In the genomic region with DNA sequence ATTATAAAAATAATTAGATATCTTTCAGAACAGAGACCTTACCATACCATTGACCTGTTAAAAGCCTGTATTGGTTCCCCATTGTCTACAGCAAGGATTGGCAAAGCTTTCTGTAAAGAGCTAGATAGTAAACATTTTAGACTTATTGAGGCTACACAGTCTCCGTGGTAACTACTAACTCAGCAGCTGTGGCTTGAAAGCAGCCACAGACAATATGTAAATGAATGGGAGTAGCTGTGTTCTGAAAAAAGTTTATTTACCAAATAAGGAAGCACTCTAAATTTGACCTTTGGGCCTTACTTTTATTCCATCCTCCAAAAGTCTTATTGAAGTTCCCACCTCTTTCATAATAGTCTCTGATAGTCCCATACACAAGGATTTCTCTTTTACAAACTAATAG, we compare ENCODE assay signal across 1 cellular context.
TF ChIP-seq lines count a peak whose summit lies in the region.

No MANE protein-coding gene starts in this region.

TF ChIP-seq in GM23338, 12 proteins besides CTCF, POLR2A, EP300 and RAD21 (continued from another document):
- TF ChIP-seq, protein P1, sequence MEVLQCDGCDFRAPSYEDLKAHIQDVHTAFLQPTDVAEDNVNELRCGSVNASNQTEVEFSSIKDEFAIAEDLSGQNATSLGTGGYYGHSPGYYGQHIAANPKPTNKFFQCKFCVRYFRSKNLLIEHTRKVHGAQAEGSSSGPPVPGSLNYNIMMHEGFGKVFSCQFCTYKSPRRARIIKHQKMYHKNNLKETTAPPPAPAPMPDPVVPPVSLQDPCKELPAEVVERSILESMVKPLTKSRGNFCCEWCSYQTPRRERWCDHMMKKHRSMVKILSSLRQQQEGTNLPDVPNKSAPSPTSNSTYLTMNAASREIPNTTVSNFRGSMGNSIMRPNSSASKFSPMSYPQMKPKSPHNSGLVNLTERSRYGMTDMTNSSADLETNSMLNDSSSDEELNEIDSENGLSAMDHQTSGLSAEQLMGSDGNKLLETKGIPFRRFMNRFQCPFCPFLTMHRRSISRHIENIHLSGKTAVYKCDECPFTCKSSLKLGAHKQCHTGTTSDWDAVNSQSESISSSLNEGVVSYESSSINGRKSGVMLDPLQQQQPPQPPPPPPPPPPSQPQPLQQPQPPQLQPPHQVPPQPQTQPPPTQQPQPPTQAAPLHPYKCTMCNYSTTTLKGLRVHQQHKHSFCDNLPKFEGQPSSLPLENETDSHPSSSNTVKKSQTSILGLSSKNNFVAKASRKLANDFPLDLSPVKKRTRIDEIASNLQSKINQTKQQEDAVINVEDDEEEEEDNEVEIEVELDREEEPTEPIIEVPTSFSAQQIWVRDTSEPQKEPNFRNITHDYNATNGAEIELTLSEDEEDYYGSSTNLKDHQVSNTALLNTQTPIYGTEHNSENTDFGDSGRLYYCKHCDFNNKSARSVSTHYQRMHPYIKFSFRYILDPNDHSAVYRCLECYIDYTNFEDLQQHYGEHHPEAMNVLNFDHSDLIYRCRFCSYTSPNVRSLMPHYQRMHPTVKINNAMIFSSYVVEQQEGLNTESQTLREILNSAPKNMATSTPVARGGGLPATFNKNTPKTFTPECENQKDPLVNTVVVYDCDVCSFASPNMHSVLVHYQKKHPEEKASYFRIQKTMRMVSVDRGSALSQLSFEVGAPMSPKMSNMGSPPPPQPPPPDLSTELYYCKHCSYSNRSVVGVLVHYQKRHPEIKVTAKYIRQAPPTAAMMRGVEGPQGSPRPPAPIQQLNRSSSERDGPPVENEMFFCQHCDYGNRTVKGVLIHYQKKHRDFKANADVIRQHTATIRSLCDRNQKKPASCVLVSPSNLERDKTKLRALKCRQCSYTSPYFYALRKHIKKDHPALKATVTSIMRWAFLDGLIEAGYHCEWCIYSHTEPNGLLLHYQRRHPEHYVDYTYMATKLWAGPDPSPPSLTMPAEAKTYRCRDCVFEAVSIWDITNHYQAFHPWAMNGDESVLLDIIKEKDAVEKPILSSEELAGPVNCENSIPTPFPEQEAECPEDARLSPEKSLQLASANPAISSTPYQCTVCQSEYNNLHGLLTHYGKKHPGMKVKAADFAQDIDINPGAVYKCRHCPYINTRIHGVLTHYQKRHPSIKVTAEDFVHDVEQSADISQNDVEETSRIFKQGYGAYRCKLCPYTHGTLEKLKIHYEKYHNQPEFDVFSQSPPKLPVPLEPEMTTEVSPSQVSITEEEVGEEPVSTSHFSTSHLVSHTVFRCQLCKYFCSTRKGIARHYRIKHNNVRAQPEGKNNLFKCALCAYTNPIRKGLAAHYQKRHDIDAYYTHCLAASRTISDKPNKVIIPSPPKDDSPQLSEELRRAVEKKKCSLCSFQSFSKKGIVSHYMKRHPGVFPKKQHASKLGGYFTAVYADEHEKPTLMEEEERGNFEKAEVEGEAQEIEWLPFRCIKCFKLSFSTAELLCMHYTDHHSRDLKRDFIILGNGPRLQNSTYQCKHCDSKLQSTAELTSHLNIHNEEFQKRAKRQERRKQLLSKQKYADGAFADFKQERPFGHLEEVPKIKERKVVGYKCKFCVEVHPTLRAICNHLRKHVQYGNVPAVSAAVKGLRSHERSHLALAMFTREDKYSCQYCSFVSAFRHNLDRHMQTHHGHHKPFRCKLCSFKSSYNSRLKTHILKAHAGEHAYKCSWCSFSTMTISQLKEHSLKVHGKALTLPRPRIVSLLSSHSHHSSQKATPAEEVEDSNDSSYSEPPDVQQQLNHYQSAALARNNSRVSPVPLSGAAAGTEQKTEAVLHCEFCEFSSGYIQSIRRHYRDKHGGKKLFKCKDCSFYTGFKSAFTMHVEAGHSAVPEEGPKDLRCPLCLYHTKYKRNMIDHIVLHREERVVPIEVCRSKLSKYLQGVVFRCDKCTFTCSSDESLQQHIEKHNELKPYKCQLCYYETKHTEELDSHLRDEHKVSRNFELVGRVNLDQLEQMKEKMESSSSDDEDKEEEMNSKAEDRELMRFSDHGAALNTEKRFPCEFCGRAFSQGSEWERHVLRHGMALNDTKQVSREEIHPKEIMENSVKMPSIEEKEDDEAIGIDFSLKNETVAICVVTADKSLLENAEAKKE (CRISPR knock-in tag; IDR thresholded peaks at IDR 0.05), result no peak
- TF ChIP-seq CREB1 (CRISPR knock-in tag; IDR thresholded peaks at IDR 0.05; ENCODE audit: low read depth) (no peak), JUNB (IDR thresholded peaks at IDR 0.05; ENCODE audit: unreplicated experiment) (no peak), ZNF114 (CRISPR knock-in tag; IDR thresholded peaks at IDR 0.05) (no peak), STAT1 (IDR thresholded peaks at IDR 0.05; ENCODE audit: unreplicated experiment) (no peak)
